ENCODE assay signal across 11 cellular contexts in the genomic region with DNA sequence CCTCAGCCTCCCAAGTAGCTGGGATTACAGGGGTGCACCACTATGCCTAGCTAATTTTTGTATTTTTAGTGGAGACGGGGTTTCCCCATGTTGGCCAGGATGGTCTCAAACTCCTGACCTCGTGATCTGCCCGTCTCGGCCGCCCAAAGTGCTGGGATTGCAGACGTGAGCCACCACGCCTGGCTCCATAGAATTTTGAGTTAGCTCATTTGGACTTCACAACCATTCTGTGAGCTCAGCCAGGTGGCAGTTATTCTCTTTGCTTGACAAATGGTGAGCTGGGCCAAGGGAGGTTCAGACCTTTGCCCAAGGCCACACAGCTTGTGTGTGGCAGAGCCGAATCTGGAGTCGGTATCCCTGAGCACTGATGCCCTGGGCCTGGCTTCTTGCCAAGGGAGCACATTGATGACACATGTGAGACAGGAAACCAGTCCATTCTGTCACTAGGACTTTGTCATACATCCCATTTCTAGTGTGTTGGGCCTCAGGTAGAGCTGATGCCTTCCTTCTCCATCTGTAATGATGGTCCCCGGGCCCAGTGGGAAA.
"Had no signal": no experiment of that assay in that cellular context is flagged by ENCODE, and none has a peak within 500 bp of the region (broad histone marks: within the 10 kb centered on the region; RNA-seq: fewer than 3 reads in every experiment).

No MANE protein-coding gene starts in this region.

- H3K36me3 ChIP-seq: thyroid gland had no signal

- H3K9me3 ChIP-seq: thyroid gland had no signal

- H3K4me1 ChIP-seq: parathyroid adenoma, thyroid gland had no signal

- DNase-seq: activated CD8-positive, alpha-beta T cell treated with anti-CD3 and anti-CD28 coated beads, Interleukin-2, amount 10 ng/mL, durations not matched to agents 7 days and 5 days; activated naive CD4-positive, alpha-beta T cell treated with Interleukin-2 at 50 U/mL for 16 hours; effector memory CD4-positive, alpha-beta T cell; kidney; retina; thyroid gland had no signal

- H3K79me2 ChIP-seq: hepatocyte, parathyroid adenoma had no signal

- H3K27ac ChIP-seq: hepatocyte, parathyroid adenoma, thyroid gland, VCaP had no signal

- H3K4me2 ChIP-seq: hepatocyte, smooth muscle cell had no signal

- H3K4me3 Mint-ChIP-seq: activated CD8-positive, alpha-beta T cell treated with anti-CD3 and anti-CD28 coated beads, Interleukin-2, amount 10 ng/mL, durations not matched to agents 7 days and 5 days; neural crest cell had no signal

- H3K4me1 Mint-ChIP-seq: neural crest cell had no signal

- ATAC-seq: activated CD8-positive, alpha-beta T cell treated with anti-CD3 and anti-CD28 coated beads, Interleukin-2, amount 10 ng/mL, durations not matched to agents 7 days and 5 days had no signal

- H3K27me3 ChIP-seq: hepatocyte, thyroid gland had no signal

- H3K9me3 Mint-ChIP-seq: neural crest cell had no signal

- H3K4me3 ChIP-seq: hepatocyte, smooth muscle cell, thyroid gland had no signal

- H3K9ac ChIP-seq: parathyroid adenoma had no signal

- H2AFZ ChIP-seq: hepatocyte, parathyroid adenoma had no signal

- H3K27ac Mint-ChIP-seq: activated CD8-positive, alpha-beta T cell treated with anti-CD3 and anti-CD28 coated beads, Interleukin-2, amount 10 ng/mL, durations not matched to agents 7 days and 5 days had no signal
